ENCODE assay signal across 21 cellular contexts in genomic region chr22:48494968-48495750, GRCh38.
A peak's percentile ranks its signal among the peaks of the same experiment; 100 is the strongest.
DNase-seq lines count a peak whose midpoint lies in the region; ATAC-seq, FAIRE-seq and TF ChIP-seq lines count a peak whose summit lies in the region.
"Had no signal": no experiment of that assay in that cellular context is flagged by ENCODE, and none has a peak within 500 bp of the region (broad histone marks: within the 10 kb centered on the region; RNA-seq: fewer than 3 reads in every experiment).

No MANE protein-coding gene starts in this region.

- H3K4me3 ChIP-seq in right cardiac atrium (ENCODE audit: low read length) (no peak overlapping the region), kidney (ENCODE audit: low read length in 2 of 2) (no peak overlapping the region)
- H3K4me3 ChIP-seq: K562 had no signal

- WGBS in right cardiac atrium = 81% methylated on average over 20 of the region's 20 CpGs

- H3K27ac ChIP-seq in right cardiac atrium (ENCODE audit: low read length) = no peak overlapping the region
- H3K27ac ChIP-seq in kidney (ENCODE audit: low read depth in 2 of 2, low read length in 2 of 2) = no peak overlapping the region
- H3K27ac ChIP-seq: C4-2B, HL-60 had no signal

- no peak for FAIRE-seq in kidney (lab: Jason Lieb, UNC)
- FAIRE-seq: G401.6, GM12891, K562 had no signal

- ATAC-seq in Right ventricle myocardium superior (ENCODE audit: poor library complexity) (no peak), right cardiac atrium (no peak), GM19455 (IDR thresholded peaks at IDR 0.05; ENCODE audit: unreplicated experiment) (no peak), GM19463 (IDR thresholded peaks at IDR 0.05; ENCODE audit: unreplicated experiment) (no peak)
- ATAC-seq: K562, PC-3 had no signal

- no peaks in the 10 kb centered on the region for H3K4me1 ChIP-seq in right cardiac atrium (ENCODE audit: control insufficient read depth, insufficient read depth, low read length)
- H3K4me1 ChIP-seq in kidney (ENCODE audit: control insufficient read depth in 1 of 2, insufficient read depth in 1 of 2, low read depth in 1 of 2, low read length in 2 of 2) = no peaks in the 10 kb centered on the region

- H3K36me3 ChIP-seq in kidney (ENCODE audit: control insufficient read depth in 1 of 2, insufficient read depth in 2 of 2, low read length in 2 of 2) = no peaks in the 10 kb centered on the region

- no peak overlapping the region for H3K9ac ChIP-seq in kidney (ENCODE audit: low read length in 2 of 2)
- H3K9ac ChIP-seq: SK-N-SH had no signal

- no peak for TF ChIP-seq CTCF in kidney (IDR thresholded peaks at IDR 0.05; ENCODE audit: borderline replicate concordance, extremely low read depth, insufficient read depth)

- no peaks in the 10 kb centered on the region for H3K27me3 ChIP-seq in right cardiac atrium (ENCODE audit: control insufficient read depth, insufficient read depth)

- DNase-seq in Right ventricle myocardium superior (peak; percentile 24), right cardiac atrium (no peak), kidney (peak; percentile 46), posterior vena cava (ENCODE audit: low spot score) (peak; percentile 66), ureter (ENCODE audit: low spot score) (no peak), AG08395 (ENCODE audit: low spot score) (no peak)
- DNase-seq: COR-L47, DMS53, NCI-H1092, NCI-H1694, NCI-H446 treated with DMSO at 0.1 percent for 48 hours, NCI-H748 treated with DMSO at 0.1 percent for 48 hours, PC-3, SK-N-SH had no signal

- intact Hi-C loops in Right ventricle myocardium superior (cut with DNase I) = loop anchor here (5.0 kb wide), 1 partner anchor 1648 kb away; no protein-coding TSS in a partner anchor
- intact Hi-C loops in right cardiac atrium (cut with DNase I) = loop anchor here in 1 of 4 donors (10.0 kb wide), 1 partner anchor 1650 kb away; no protein-coding TSS in a partner anchor
- intact Hi-C loops in kidney (cut with DNase I) = no loop called here
- intact Hi-C loops in posterior vena cava (cut with DNase I) = no loop called here

- no peaks in the 10 kb centered on the region for H3K9me3 ChIP-seq in right cardiac atrium (ENCODE audit: control insufficient read depth, low read length)
- H3K9me3 ChIP-seq in kidney (ENCODE audit: control insufficient read depth in 1 of 2, low read length in 2 of 2) = no peaks in the 10 kb centered on the region
- H3K9me3 ChIP-seq: SK-N-SH had no signal

Comparison
In these comparisons a context has a peak if more than half of its experiments do, and no peak if none do; other contexts are left out.
1. DNase-seq: peak in Right ventricle myocardium superior (single experiment), kidney (single experiment) and posterior vena cava (single experiment); none in right cardiac atrium (0 of 3), ureter (single experiment) and AG08395 (single experiment).